In the genomic region with DNA sequence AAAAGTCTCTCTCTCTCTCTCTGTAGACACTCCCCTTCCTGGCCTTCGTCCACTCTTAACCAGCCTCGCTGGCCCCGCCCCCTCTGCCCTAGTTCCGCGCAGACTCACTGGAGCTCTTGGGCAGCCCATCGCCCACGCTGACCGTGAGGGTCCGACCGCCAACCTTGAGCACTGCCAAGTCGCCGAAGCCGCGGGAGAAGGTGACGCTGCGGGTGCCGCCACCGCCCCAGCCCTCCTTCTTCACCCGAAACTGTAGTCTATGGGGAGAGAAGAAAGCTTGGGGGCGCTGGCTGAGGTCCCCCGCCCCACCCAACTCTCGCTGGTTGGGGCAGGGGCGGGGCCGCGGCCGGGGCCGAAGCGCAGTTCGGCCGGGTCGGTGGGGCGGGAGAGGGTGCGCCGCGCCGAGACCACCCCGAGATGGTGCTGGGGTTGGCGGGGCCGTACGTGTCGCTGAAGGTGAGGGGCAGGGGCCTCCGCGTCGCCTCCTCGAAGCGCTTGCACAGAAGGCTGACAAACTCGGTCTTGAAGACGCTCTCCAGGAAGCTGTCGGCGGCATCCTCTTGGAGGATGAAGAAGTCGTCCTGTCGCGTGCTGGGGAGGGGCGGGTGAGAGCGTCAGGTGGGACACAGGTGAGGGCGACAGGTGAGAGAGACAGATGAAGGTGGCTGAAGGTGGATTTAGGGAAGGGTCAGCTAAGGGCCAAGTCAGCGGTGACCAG, we compare ENCODE assay signal across 1 cellular context.
TF ChIP-seq lines count a peak whose summit lies in the region.

No MANE protein-coding gene starts in this region.

TF ChIP-seq in IMR-90, 13 proteins besides CTCF, POLR2A, EP300 and RAD21 (continued from another document):
- TF ChIP-seq, protein P1, sequence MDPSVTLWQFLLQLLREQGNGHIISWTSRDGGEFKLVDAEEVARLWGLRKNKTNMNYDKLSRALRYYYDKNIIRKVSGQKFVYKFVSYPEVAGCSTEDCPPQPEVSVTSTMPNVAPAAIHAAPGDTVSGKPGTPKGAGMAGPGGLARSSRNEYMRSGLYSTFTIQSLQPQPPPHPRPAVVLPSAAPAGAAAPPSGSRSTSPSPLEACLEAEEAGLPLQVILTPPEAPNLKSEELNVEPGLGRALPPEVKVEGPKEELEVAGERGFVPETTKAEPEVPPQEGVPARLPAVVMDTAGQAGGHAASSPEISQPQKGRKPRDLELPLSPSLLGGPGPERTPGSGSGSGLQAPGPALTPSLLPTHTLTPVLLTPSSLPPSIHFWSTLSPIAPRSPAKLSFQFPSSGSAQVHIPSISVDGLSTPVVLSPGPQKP (IDR thresholded peaks at IDR 0.05; ENCODE audit: borderline replicate concordance, low read depth, low read length): no peak
- no peak for TF ChIP-seq CEBPB (IDR thresholded peaks at IDR 0.05; ENCODE audit: low read depth, low read length)
